ENCODE assay signal across 20 cellular contexts in the genomic region with DNA sequence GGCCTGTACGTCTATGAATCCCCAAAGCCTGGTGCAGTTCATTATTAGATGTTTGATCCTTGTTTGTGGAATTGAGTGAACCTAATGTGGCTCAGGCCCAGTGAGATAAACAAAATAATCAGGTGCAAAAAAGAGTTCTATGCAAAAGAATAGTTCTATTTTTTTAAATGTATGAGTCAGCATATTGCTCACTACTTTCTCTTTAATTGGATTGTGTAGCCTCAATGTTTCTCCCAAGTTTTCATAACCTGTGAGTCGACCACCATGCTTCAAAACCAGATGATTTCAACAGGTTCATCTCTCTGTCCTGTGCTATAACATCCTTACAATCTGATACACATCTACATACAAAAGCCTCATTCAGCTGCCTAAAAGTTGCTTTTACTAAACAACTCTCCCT.
DNase-seq lines count a peak whose midpoint lies in the region; ATAC-seq and TF ChIP-seq lines count a peak whose summit lies in the region.
"Had no signal": no experiment of that assay in that cellular context is flagged by ENCODE, and none has a peak within 500 bp of the region (broad histone marks: within the 10 kb centered on the region; RNA-seq: fewer than 3 reads in every experiment).

No MANE protein-coding gene starts in this region.

- H3K9me3 Mint-ChIP-seq in MCF 10A (ENCODE audit: unreplicated experiment), result no peaks in the 10 kb centered on the region
- H3K9me3 Mint-ChIP-seq in type B pancreatic cell, result no peaks in the 10 kb centered on the region
- H3K9me3 Mint-ChIP-seq in T-cell, result no peaks in the 10 kb centered on the region

- H2AFZ ChIP-seq in mammary epithelial cell (ENCODE audit: low read depth, low read length), result peak overlapping the region; percentile 27
- H2AFZ ChIP-seq: PC-9 had no signal

- H3K4me2 ChIP-seq in mammary epithelial cell (ENCODE audit: insufficient read depth, low read depth, low read length), result no peak overlapping the region
- H3K4me2 ChIP-seq: PC-9 had no signal

- dilution Hi-C loops in mammary epithelial cell (cut with HindIII; ENCODE audit: low sequenced_read_pairs), result no loop called here

- H3K27me3 Mint-ChIP-seq in MCF 10A (ENCODE audit: insufficient read depth, unreplicated experiment), result peaks cover 42% of the 10 kb centered on the region
- no peaks in the 10 kb centered on the region for H3K27me3 Mint-ChIP-seq in type B pancreatic cell
- H3K27me3 Mint-ChIP-seq in T-cell, result peaks cover 10 to 30% of the 10 kb centered on the region in 2 donors

- H3K4me1 Mint-ChIP-seq in MCF 10A (ENCODE audit: insufficient read depth, unreplicated experiment) (peaks cover 6% of the 10 kb centered on the region), type B pancreatic cell (ENCODE audit: unreplicated experiment) (no peaks in the 10 kb centered on the region), T-cell (no peaks in the 10 kb centered on the region)
- H3K4me1 Mint-ChIP-seq: B cell had no signal

- POLR2A ChIA-PET in MCF 10A (lab: Yijun Ruan, JAX), result no interaction called here
- POLR2A ChIA-PET in T-cell (lab: Charles Lee), result no interaction called here

- ATAC-seq in T-cell (replicated peaks in 1 of 4) (no peak), HG03135 (IDR thresholded peaks at IDR 0.05; ENCODE audit: unreplicated experiment) (no peak)
- ATAC-seq: HCT116 had no signal

- H3K36me3 ChIP-seq in mammary epithelial cell (ENCODE audit: insufficient read depth, low read length), result no peaks in the 10 kb centered on the region

- H3K9ac ChIP-seq in mammary epithelial cell (ENCODE audit: insufficient read depth, low read length), result no peak overlapping the region

- CTCF ChIA-PET in mammary epithelial cell (lab: Charles Lee; ENCODE audit: low non-redundant PET), result no interaction called here
- CTCF ChIA-PET in MCF 10A (lab: Yijun Ruan, JAX), result interaction anchor here (1.2 kb wide), 1 partner anchor 9 kb away, joined by 4 read pairs; no protein-coding TSS in a partner anchor
- CTCF ChIA-PET in T-cell (lab: Charles Lee), result no interaction called here

- H3K36me3 Mint-ChIP-seq in MCF 10A (ENCODE audit: insufficient read depth, unreplicated experiment) (no peaks in the 10 kb centered on the region), type B pancreatic cell (peaks cover 3% of the 10 kb centered on the region), T-cell (no peaks in the 10 kb centered on the region)

- TF ChIP-seq CTCF in mammary epithelial cell (conservative IDR thresholded peaks at IDR 0.05 in 1 of 2, IDR thresholded peaks at IDR 0.05 in 1 of 2; ENCODE audit: extremely low read depth in 1 of 2, insufficient read depth in 1 of 2, low read depth in 1 of 2, low read length in 2 of 2) (no peak), MCF 10A (IDR thresholded peaks at IDR 0.05; ENCODE audit: unreplicated experiment) (no peak), fibroblast of mammary gland (conservative IDR thresholded peaks at IDR 0.05; ENCODE audit: control insufficient read depth, insufficient read depth, low read depth, low read length) (no peak), type B pancreatic cell (conservative IDR thresholded peaks at IDR 0.05) (no peak)

- BruUV-seq in mammary epithelial cell (replicated peaks; lab: Mats Ljungman, UMichigan) (no TSS peak), MCF 10A (replicated peaks; lab: Mats Ljungman, UMichigan) (no TSS peak)

- in situ Hi-C loops in mammary epithelial cell (cut with MboI; ENCODE audit: low sequenced_read_pairs in 2 of 2), result no loop called here

- no peak overlapping the region for H3K4me3 Mint-ChIP-seq in MCF 10A (ENCODE audit: unreplicated experiment)
- no peak overlapping the region for H3K4me3 Mint-ChIP-seq in type B pancreatic cell
- H3K4me3 Mint-ChIP-seq in T-cell, result no peak overlapping the region
- H3K4me3 Mint-ChIP-seq: B cell had no signal

- intact Hi-C loops in mammary epithelial cell (cut with micrococcal nuclease) (no loop called here), MCF 10A (cut with micrococcal nuclease) (no loop called here)

- H3K27ac Mint-ChIP-seq in MCF 10A (ENCODE audit: low read depth, unreplicated experiment) (no peak overlapping the region), type B pancreatic cell (no peak overlapping the region), T-cell (no peak overlapping the region)
- H3K27ac Mint-ChIP-seq: B cell had no signal

- H3K4me1 ChIP-seq in mammary epithelial cell (ENCODE audit: insufficient read depth, low read length), result no peaks in the 10 kb centered on the region

- 66% methylated on average over 2 of the region's 2 CpGs for WGBS in mammary epithelial cell (ENCODE audit: low coverage, missing lambda C conversion rate)

- no peaks in the 10 kb centered on the region for H3K9me3 ChIP-seq in mammary epithelial cell (replicated peaks; ENCODE audit: insufficient read depth, low read length)

- no peak overlapping the region for H3K27ac ChIP-seq in mammary epithelial cell (ENCODE audit: insufficient read depth, low read depth, low read length)
- H3K27ac ChIP-seq: PC-9, RWPE1 had no signal

- DNase-seq in mammary epithelial cell, result no peak
- DNase-seq in MCF 10A (ENCODE audit: unreplicated experiment), result no peak
- DNase-seq in amniotic epithelial cell (ENCODE audit: low read depth), result peak; percentile 27
- DNase-seq in fibroblast of mammary gland (ENCODE audit: low read depth), result peak; percentile 32
- no peak for DNase-seq in type B pancreatic cell (ENCODE audit: extremely low spot score, unreplicated experiment)
- DNase-seq in T-cell, result no peak
- no peak for DNase-seq in medulla oblongata (ENCODE audit: extremely low spot score)
- DNase-seq: 8988T, DMS79 treated with DMSO at 0.1 percent for 48 hours, KG1, NCI-H1048, NCI-H1436, NCI-H2029, NCI-H345, NCI-H524 treated with DMSO at 0.1 percent for 48 hours, PC-9 had no signal

- no peaks in the 10 kb centered on the region for H4K20me1 ChIP-seq in mammary epithelial cell (ENCODE audit: insufficient read depth, low read length)

- no peaks in the 10 kb centered on the region for H3K79me2 ChIP-seq in mammary epithelial cell (ENCODE audit: insufficient read depth, low read length)

- H3K27me3 ChIP-seq in mammary epithelial cell (ENCODE audit: insufficient read depth, low read length), result no peaks in the 10 kb centered on the region

- H3K4me3 ChIP-seq in mammary epithelial cell (replicated peaks in 1 of 3; ENCODE audit: insufficient read depth in 1 of 3, low read depth in 2 of 3, low read length in 3 of 3) (no peak overlapping the region), fibroblast of mammary gland (ENCODE audit: control insufficient read depth, low read depth, low read length) (no peak overlapping the region)
- H3K4me3 ChIP-seq: PC-9 had no signal

Comparison
In these comparisons a context has a peak if more than half of its experiments do, and no peak if none do; other contexts are left out.
1. DNase-seq: peak in amniotic epithelial cell (single experiment) and fibroblast of mammary gland (single experiment); none in mammary epithelial cell (single experiment), MCF 10A (single experiment), type B pancreatic cell (single experiment), T-cell (0 of 34) and medulla oblongata (single experiment).